Comparison of ENCODE assay signal across 1 cellular context in genomic region chr14:70886421-70887206, GRCh38.
TF ChIP-seq lines count a peak whose summit lies in the region.

No MANE protein-coding gene starts in this region.

TF ChIP-seq in K562, 482 proteins besides CTCF, POLR2A, EP300 and RAD21 (continued from another document and continues in another):
- TF ChIP-seq ZNF609 (CRISPR knock-in tag; IDR thresholded peaks at IDR 0.05; ENCODE audit: borderline replicate concordance) = no peak
- no peak for TF ChIP-seq RBM15 (IDR thresholded peaks at IDR 0.05; ENCODE audit: insufficient read depth, low read length)
- no peak for TF ChIP-seq STAG1 (CRISPR knock-in tag; IDR thresholded peaks at IDR 0.05; ENCODE audit: borderline replicate concordance)
- TF ChIP-seq POLR2B (IDR thresholded peaks at IDR 0.05; ENCODE audit: low read depth, partially characterized antibody) = no peak
- TF ChIP-seq RNF219 (CRISPR knock-in tag; IDR thresholded peaks at IDR 0.05) = no peak
- no peak for TF ChIP-seq MTA1 (IDR thresholded peaks at IDR 0.05; ENCODE audit: borderline replicate concordance)
- TF ChIP-seq KHSRP (IDR thresholded peaks at IDR 0.05) = no peak
- no peak for TF ChIP-seq SAFB (IDR thresholded peaks at IDR 0.05; ENCODE audit: borderline replicate concordance, low read depth, low read length)
- TF ChIP-seq U2AF2 (optimal IDR thresholded peaks at IDR 0.05; ENCODE audit: low read depth, low read length) = no peak
- TF ChIP-seq ZFX (CRISPR knock-in tag; IDR thresholded peaks at IDR 0.05) = no peak
- no peak for TF ChIP-seq SREBF1 (IDR thresholded peaks at IDR 0.05; ENCODE audit: borderline replicate concordance, low read depth, low read length)
- no peak for TF ChIP-seq CBX5 (IDR thresholded peaks at IDR 0.05; ENCODE audit: borderline replicate concordance, low read depth)
- no peak for TF ChIP-seq ZNF507 (tag; conservative IDR thresholded peaks at IDR 0.05)
- TF ChIP-seq HMGXB4 (CRISPR knock-in tag; IDR thresholded peaks at IDR 0.05) = no peak
- no peak for TF ChIP-seq U2AF1 (optimal IDR thresholded peaks at IDR 0.05; ENCODE audit: low read depth, low read length)
- TF ChIP-seq EGR1 (conservative IDR thresholded peaks at IDR 0.05) = no peak
- TF ChIP-seq PYGO2 (tag; IDR thresholded peaks at IDR 0.05) = no peak
- TF ChIP-seq ZNF175 (CRISPR knock-in tag; IDR thresholded peaks at IDR 0.05; ENCODE audit: low read depth) = 0 out of 2 replicates have a peak, but pooled peaks have one; percentile 54
- TF ChIP-seq TAF15 (IDR thresholded peaks at IDR 0.05; ENCODE audit: low read depth, low read length) = no peak
- TF ChIP-seq ELF4 (CRISPR knock-in tag; IDR thresholded peaks at IDR 0.05) = no peak
- TF ChIP-seq HDAC1 (IDR thresholded peaks at IDR 0.05) = peak in 1 of 2 experiments; percentile 53; a peak in 2 of 4 replicates
- no peak for TF ChIP-seq TCF7 (IDR thresholded peaks at IDR 0.05; ENCODE audit: borderline replicate concordance)
- TF ChIP-seq MEIS2 (IDR thresholded peaks at IDR 0.05; ENCODE audit: partially characterized antibody) = peak; percentile 75
- no peak for TF ChIP-seq NR2C2 (CRISPR knock-in tag; IDR thresholded peaks at IDR 0.05)
- TF ChIP-seq NR2C2 (tag; IDR thresholded peaks at IDR 0.05) = no peak
- no peak for TF ChIP-seq ILF3 (IDR thresholded peaks at IDR 0.05; ENCODE audit: borderline replicate concordance)
- peak in 1 of 2 experiments; percentile 65; a peak in 1 of 4 replicates for TF ChIP-seq MLLT1 (IDR thresholded peaks at IDR 0.05)
- peak; percentile 77; the same call in 1 of the 2 replicates for TF ChIP-seq PML (IDR thresholded peaks at IDR 0.05; ENCODE audit: low read length)
- TF ChIP-seq ZNF449 (CRISPR knock-in tag; IDR thresholded peaks at IDR 0.05) = no peak; the same call in 1 of the 2 replicates
- peak; percentile 89; the same call in 1 of the 2 replicates for TF ChIP-seq ESRRA (IDR thresholded peaks at IDR 0.05; ENCODE audit: borderline replicate concordance, low read depth)
- no peak for TF ChIP-seq KLF13 (tag; IDR thresholded peaks at IDR 0.05; ENCODE audit: borderline replicate concordance, low read depth)
- peak; percentile 69; the same call in 1 of the 2 replicates for TF ChIP-seq ZNF311 (CRISPR knock-in tag; IDR thresholded peaks at IDR 0.05)
- TF ChIP-seq TEAD1 (CRISPR knock-in tag; IDR thresholded peaks at IDR 0.05) = peak in 1 of 2 experiments; percentile 73; a peak in 2 of 4 replicates
- no peak for TF ChIP-seq NR4A1 (CRISPR knock-in tag; IDR thresholded peaks at IDR 0.05)
- TF ChIP-seq NR4A1 (tag; IDR thresholded peaks at IDR 0.05) = no peak
- TF ChIP-seq ETV1 (tag; conservative IDR thresholded peaks at IDR 0.05; ENCODE audit: low read depth) = peak; percentile 26; the same call in 1 of the 2 replicates
- TF ChIP-seq CXXC5 (CRISPR knock-in tag; IDR thresholded peaks at IDR 0.05) = peak; percentile 46; the same call in 1 of the 2 replicates
- TF ChIP-seq CREB5 (CRISPR knock-in tag; IDR thresholded peaks at IDR 0.05) = no peak
- TF ChIP-seq ZNF76 (CRISPR knock-in tag; IDR thresholded peaks at IDR 0.05; ENCODE audit: borderline replicate concordance) = no peak
- TF ChIP-seq CREB3L1 (IDR thresholded peaks at IDR 0.05; ENCODE audit: borderline replicate concordance, low read depth) = no peak
- no peak for TF ChIP-seq ZBTB11 (CRISPR knock-in tag; IDR thresholded peaks at IDR 0.05)
- no peak for TF ChIP-seq PHTF2 (CRISPR knock-in tag; IDR thresholded peaks at IDR 0.05)
- peak; percentile 52; the same call in 1 of the 2 replicates for TF ChIP-seq FOSL1 (tag; conservative IDR thresholded peaks at IDR 0.05)
- TF ChIP-seq ZNF280A (IDR thresholded peaks at IDR 0.05; ENCODE audit: low read depth, partially characterized antibody) = no peak
- TF ChIP-seq ZNF384 (IDR thresholded peaks at IDR 0.05; ENCODE audit: low read depth, low read length) = no peak
- TF ChIP-seq POU5F1 (IDR thresholded peaks at IDR 0.05; ENCODE audit: borderline replicate concordance, low read depth, low read length, partially characterized antibody) = no peak
